In the genomic region with DNA sequence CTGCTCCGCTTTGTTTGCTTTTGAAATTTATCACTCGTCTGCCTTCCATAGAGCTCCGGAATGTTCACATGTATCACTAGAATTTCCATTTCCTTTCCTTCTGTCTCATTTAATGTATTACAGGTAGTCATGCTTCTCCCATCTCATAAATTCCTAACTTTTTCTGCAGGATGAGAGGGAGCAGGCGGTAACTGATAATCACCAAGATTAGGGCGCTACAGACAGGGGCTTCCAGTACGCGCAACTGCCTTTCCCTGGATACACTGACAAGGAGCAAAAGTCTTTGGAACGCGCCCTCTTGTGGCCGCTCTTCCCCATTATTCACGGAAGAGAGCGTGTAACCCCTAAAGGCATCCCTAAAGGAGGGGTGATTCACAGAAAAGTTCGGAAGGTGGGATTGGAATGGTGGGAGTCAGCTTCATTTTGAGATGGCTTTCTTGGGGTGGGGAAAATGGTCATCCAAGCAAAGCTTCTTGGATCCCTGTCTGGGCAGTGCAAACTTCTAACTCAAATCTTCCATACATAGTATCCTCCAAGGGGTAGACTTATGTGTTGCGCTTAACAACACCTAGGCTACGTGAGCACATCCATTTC, we compare ENCODE assay signal across 8 cellular contexts. TPM values are rescaled to one million over a fixed set of nuclear protein-coding genes. Genes with fewer than 3 reads are reported as not detected.
DNase-seq lines count a peak whose midpoint lies in the region; ATAC-seq and TF ChIP-seq lines count a peak whose summit lies in the region.

No MANE protein-coding gene starts in this region.

- H3K4me1 ChIP-seq in esophagus muscularis mucosa (peaks cover 36 to 70% (median 57%) of the 10 kb centered on the region in 4 donors), uterus (no peaks in the 10 kb centered on the region)

- H3K9me3 ChIP-seq in esophagus muscularis mucosa (no peaks in the 10 kb centered on the region), uterus (no peaks in the 10 kb centered on the region)

- DNase-seq in SIG-M5 treated with dmso at 0.1 percent for 504 hours (lab: John Stamatoyannopoulos, UW; ENCODE audit: unreplicated experiment) (peak; percentile 57), SIG-M5 (lab: John Stamatoyannopoulos, UW) (no peak), HT1080 (ENCODE audit: low read depth) (peak; percentile 86), esophagus muscularis mucosa (ENCODE audit: extremely low spot score) (peak; percentile 64), mucosa of gallbladder (ENCODE audit: low spot score) (peak; percentile 76), uterus (peak; percentile 83 to 85), NK-92 (lab: John Stamatoyannopoulos, UW; ENCODE audit: unreplicated experiment) (no peak)

- TF ChIP-seq POLR2A in esophagus muscularis mucosa (IDR thresholded peaks at IDR 0.05; ENCODE audit: low read depth) (no peak), uterus (IDR thresholded peaks at IDR 0.05) (no peak)

- intact Hi-C loops in esophagus muscularis mucosa (cut with DNase I) (loop anchor here (10.0 kb wide), 2 partner anchors 702 to 792 kb away; no protein-coding TSS in a partner anchor), uterus (cut with DNase I; ENCODE audit: low total_unique reads) (no loop called here)

- H3K27me3 ChIP-seq in esophagus muscularis mucosa (no peaks in the 10 kb centered on the region), uterus (no peaks in the 10 kb centered on the region)

- TF ChIP-seq CTCF in esophagus muscularis mucosa (IDR thresholded peaks at IDR 0.05) (peak; percentile 67 to 78 (median 75)), uterus (IDR thresholded peaks at IDR 0.05) (peak; percentile 53 to 83 (median 78))

- peak; percentile 83 for ATAC-seq in SK-N-SH treated with all-trans-retinoic acid at 6 μM for 48 hours

- no peak for TF ChIP-seq EP300 in esophagus muscularis mucosa (IDR thresholded peaks at IDR 0.05)

- WGBS in esophagus muscularis mucosa = 21% methylated on average over 15 of the region's 15 CpGs

- H3K36me3 ChIP-seq in esophagus muscularis mucosa (no peaks in the 10 kb centered on the region), uterus (no peaks in the 10 kb centered on the region)

- peak overlapping the region; percentile 59 to 70 (median 64) for H3K4me3 ChIP-seq in esophagus muscularis mucosa
- H3K4me3 ChIP-seq in uterus = peak overlapping the region; percentile 25 to 41

- peak overlapping the region; percentile 83 to 94 (median 88) for H3K27ac ChIP-seq in esophagus muscularis mucosa (replicated peaks in 1 of 4)
- H3K27ac ChIP-seq in uterus = peak overlapping the region; percentile 87 to 97

TF ChIP-seq in SK-N-SH treated with all-trans-retinoic acid at 6 μM for 48 hours, 23 proteins besides CTCF, POLR2A, EP300 and RAD21:
- TF ChIP-seq ZNF565 (CRISPR knock-in tag; conservative IDR thresholded peaks at IDR 0.05; ENCODE audit: low read depth) (no peak), TCF4 (CRISPR knock-in tag; IDR thresholded peaks at IDR 0.05; ENCODE audit: borderline replicate concordance) (no peak), ISL1 (CRISPR knock-in tag; IDR thresholded peaks at IDR 0.05) (peak; percentile 55)
- TF ChIP-seq, protein P1, sequence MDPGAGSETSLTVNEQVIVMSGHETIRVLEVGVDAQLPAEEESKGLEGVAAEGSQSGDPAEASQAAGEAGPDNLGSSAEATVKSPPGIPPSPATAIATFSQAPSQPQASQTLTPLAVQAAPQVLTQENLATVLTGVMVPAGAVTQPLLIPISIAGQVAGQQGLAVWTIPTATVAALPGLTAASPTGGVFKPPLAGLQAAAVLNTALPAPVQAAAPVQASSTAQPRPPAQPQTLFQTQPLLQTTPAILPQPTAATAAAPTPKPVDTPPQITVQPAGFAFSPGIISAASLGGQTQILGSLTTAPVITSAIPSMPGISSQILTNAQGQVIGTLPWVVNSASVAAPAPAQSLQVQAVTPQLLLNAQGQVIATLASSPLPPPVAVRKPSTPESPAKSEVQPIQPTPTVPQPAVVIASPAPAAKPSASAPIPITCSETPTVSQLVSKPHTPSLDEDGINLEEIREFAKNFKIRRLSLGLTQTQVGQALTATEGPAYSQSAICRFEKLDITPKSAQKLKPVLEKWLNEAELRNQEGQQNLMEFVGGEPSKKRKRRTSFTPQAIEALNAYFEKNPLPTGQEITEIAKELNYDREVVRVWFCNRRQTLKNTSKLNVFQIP (CRISPR knock-in tag; IDR thresholded peaks at IDR 0.05; ENCODE audit: borderline replicate concordance, low read depth) = peak; percentile 63; the same call in 1 of the 2 replicates

RNA-seq across cellular contexts. Expression of a gene that starts 6.5 kb away (rescaled TPM):
- total RNA-seq in HT1080 (2014; rRNA removed; shearing (Covaris generic)) = 1.1 and 1.7 TPM in 2 replicates
- 9.3 and 12.0 TPM in 2 replicates for polyA plus RNA-seq in HT1080 (2015; cell fraction: cytosol; rRNA removed)
- 29.4 and 32.1 TPM in 2 replicates for polyA plus RNA-seq in HT1080 (2015; cell fraction: nucleus; rRNA removed)
- 10 to 100 TPM; 19.2 to 38.6 (median 32.9) TPM for total RNA-seq in esophagus muscularis mucosa
- 17.9 TPM for total RNA-seq in mucosa of gallbladder
- total RNA-seq in uterus = 10 to 100 TPM in 2 of 4 donors, 1 to 10 TPM in 2; 5.4 to 18.4 (median 10.8) TPM

Comparison
In these comparisons a context has a peak if more than half of its experiments do, and no peak if none do; other contexts are left out.
1. DNase-seq: peak in SIG-M5 treated with dmso at 0.1 percent for 504 hours (single experiment), HT1080 (single experiment), esophagus muscularis mucosa (single experiment), mucosa of gallbladder (single experiment) and uterus (2 of 2); none in SIG-M5 (single experiment) and NK-92 (single experiment).